Comparison of ENCODE assay signal across 16 cellular contexts in genomic region chr10:87506988-87507387, GRCh38. TPM values are rescaled to one million over a fixed set of nuclear protein-coding genes. Genes with fewer than 3 reads are reported as not detected.
DNase-seq lines count a peak whose midpoint lies in the region; ATAC-seq and TF ChIP-seq lines count a peak whose summit lies in the region.
"Had no signal": no experiment of that assay in that cellular context is flagged by ENCODE, and none has a peak within 500 bp of the region (broad histone marks: within the 10 kb centered on the region; RNA-seq: fewer than 3 reads in every experiment).

No MANE protein-coding gene starts in this region.

- TF ChIP-seq RAD21 in HCT116 (IDR thresholded peaks at IDR 0.05; ENCODE audit: low read depth): no peak

- intact Hi-C loops in HCT116 (cut with micrococcal nuclease): no loop called here

- RAD21 ChIA-PET in HCT116 (lab: Charles Lee; ENCODE audit: low non-redundant PET in 1 of 2, low total read pairs in 2 of 2, uncharacterized antibody in 2 of 2, unreplicated experiment in 2 of 2): no interaction called here

- ATAC-seq in HCT116: no peak
- ATAC-seq in HG03039 (IDR thresholded peaks at IDR 0.05; ENCODE audit: unreplicated experiment): no peak

- no peaks in the 10 kb centered on the region for H3K9me2 ChIP-seq in HCT116 (ENCODE audit: insufficient read depth)

- peaks cover 5% of the 10 kb centered on the region for H3K36me3 Mint-ChIP-seq in neural crest cell (ENCODE audit: low read depth)

- H3K9me3 ChIP-seq in HCT116 (ENCODE audit: control insufficient read depth in 1 of 2, insufficient read depth in 1 of 2, low read depth in 1 of 2, low read length in 2 of 2): no peaks in the 10 kb centered on the region
- H3K9me3 ChIP-seq: right atrium auricular region had no signal

- peaks cover 10 to 17% of the 10 kb centered on the region in 2 experiments for H3K4me1 ChIP-seq in HCT116 (ENCODE audit: control insufficient read depth in 1 of 2, insufficient read depth in 2 of 2, low read length in 2 of 2)

- POLR2A ChIA-PET in HCT116 (lab: Charles Lee): no interaction called here

- H3K79me2 ChIP-seq in HCT116 (ENCODE audit: insufficient read depth, low read length): peaks cover 34% of the 10 kb centered on the region

- H3K27me3 ChIP-seq in HCT116 (ENCODE audit: insufficient read depth, low read length): no peaks in the 10 kb centered on the region
- H3K27me3 ChIP-seq: right atrium auricular region had no signal

- DNase-seq in HCT116 (ENCODE audit: low read depth, low spot score): no peak
- peak; percentile 78 for DNase-seq in OCI-M1 (lab: John Stamatoyannopoulos, UW)
- peak; percentile 33 to 68 for DNase-seq in erythroblast (lab: John Stamatoyannopoulos, UW)
- no peak for DNase-seq in neural crest cell (ENCODE audit: low read depth, low spot score)
- no peak for DNase-seq in superior temporal gyrus (ENCODE audit: extremely low spot score)
- DNase-seq in HPDE6-E6E7 (ENCODE audit: extremely low spot score): no peak
- no peak for DNase-seq in T-helper 2 cell
- DNase-seq: activated CD4-positive, alpha-beta T cell treated with anti-CD3 and anti-CD28 coated beads for 48 hours; GOT3; MV-4-11; NCI-H2227 treated with DMSO at 0.1 percent for 48 hours; stimulated activated naive CD4-positive, alpha-beta T cell had no signal

- no peak overlapping the region for H2AFZ ChIP-seq in HCT116 (ENCODE audit: low read depth, low read length, poor library complexity, severe bottlenecking)

- H3K36me3 ChIP-seq in HCT116 (ENCODE audit: control insufficient read depth in 1 of 2, insufficient read depth in 2 of 2, low read length in 2 of 2): peaks cover 0 to 11% of the 10 kb centered on the region in 2 experiments; a peak in 2 of 4 replicates

- H3K27ac ChIP-seq in HCT116 (ENCODE audit: low read depth, low read length): no peak overlapping the region
- H3K27ac ChIP-seq: HL-60, right atrium auricular region had no signal

- CTCF ChIA-PET in HCT116 (lab: Charles Lee): no interaction called here

- H3K27me3 Mint-ChIP-seq in neural crest cell (ENCODE audit: low read depth): peaks cover under 1% of the 10 kb centered on the region

- TF ChIP-seq POLR2A in HCT116 (IDR thresholded peaks at IDR 0.05; ENCODE audit: borderline replicate concordance, extremely low read depth, insufficient read depth, insufficient read length) (no peak), erythroblast (IDR thresholded peaks at IDR 0.05; ENCODE audit: low read length) (peak; percentile 4)

- TF ChIP-seq CTCF in HCT116 (IDR thresholded peaks at IDR 0.05 in 2 of 3, conservative IDR thresholded peaks at IDR 0.05 in 1 of 3; ENCODE audit: borderline replicate concordance in 1 of 3, insufficient read depth in 1 of 3, low read depth in 2 of 3, low read length in 2 of 3): no peak
- no peak for TF ChIP-seq CTCF in neural crest cell (conservative IDR thresholded peaks at IDR 0.05)

- peaks cover 35% of the 10 kb centered on the region for H3K4me1 Mint-ChIP-seq in neural crest cell

- BruUV-seq in HCT116 (replicated peaks; lab: Mats Ljungman, UMichigan): no TSS peak

- peak overlapping the region; percentile 95 for H3K4me3 Mint-ChIP-seq in neural crest cell
- H3K4me3 Mint-ChIP-seq: CD14-positive monocyte had no signal

- no peak overlapping the region for H3K9ac ChIP-seq in HCT116 (ENCODE audit: low read length)

- H3K4me2 ChIP-seq in HCT116 (ENCODE audit: low read length): peak overlapping the region; percentile 91; the same call in 1 of the 2 replicates

- H3K9me3 Mint-ChIP-seq in neural crest cell: no peaks in the 10 kb centered on the region
- H3K9me3 Mint-ChIP-seq: CD14-positive monocyte had no signal

- H4K20me1 ChIP-seq in HCT116 (ENCODE audit: insufficient read depth): no peaks in the 10 kb centered on the region

- no peak overlapping the region for H3K4me3 ChIP-seq in HCT116 (replicated peaks in 1 of 2; ENCODE audit: low read depth in 1 of 2, low read length in 2 of 2)
- H3K4me3 ChIP-seq: right atrium auricular region had no signal

- H3K27ac Mint-ChIP-seq in neural crest cell (ENCODE audit: unreplicated experiment): no peak overlapping the region
- H3K27ac Mint-ChIP-seq: CD14-positive monocyte had no signal

TF ChIP-seq in HCT116, 20 proteins besides CTCF, POLR2A, EP300 and RAD21:
- TF ChIP-seq MAX (IDR thresholded peaks at IDR 0.05): no peak

RNA-seq across cellular contexts. Expression of gene MINPP1, which starts 2.3 kb away (rescaled TPM):
- 22.1 TPM for total RNA-seq in HCT116 (2021; ENCODE audit: unreplicated experiment)
- 8.6 and 9.1 TPM in 2 replicates for polyA plus RNA-seq in HCT116 (2012)
- 23.9 TPM in 2 replicates for total RNA-seq in neural crest cell

Comparison
In these comparisons a context has a peak if more than half of its experiments do, and no peak if none do; other contexts are left out.
1. DNase-seq: peak in OCI-M1 (single experiment) and erythroblast (2 of 2); none in HCT116 (single experiment), neural crest cell (single experiment), superior temporal gyrus (single experiment), HPDE6-E6E7 (single experiment) and T-helper 2 cell (0 of 5).